Comparison of ENCODE assay signal across 10 cellular contexts in genomic region chr5:167730121-167730520, GRCh38.
A peak's percentile ranks its signal among the peaks of the same experiment; 100 is the strongest.
DNase-seq lines count a peak whose midpoint lies in the region; TF ChIP-seq lines count a peak whose summit lies in the region.
"Had no signal": no experiment of that assay in that cellular context is flagged by ENCODE, and none has a peak within 500 bp of the region (broad histone marks: within the 10 kb centered on the region; RNA-seq: fewer than 3 reads in every experiment).

No MANE protein-coding gene starts in this region.

- H3K4me3 ChIP-seq in skeletal muscle satellite cell (ENCODE audit: low read length), result no peak overlapping the region

- in situ Hi-C loops in SK-MEL-5 (cut with HindIII; ENCODE audit: low pct_unique_long_range_greater_than_20kb, low sequenced_read_pairs), result no loop called here

- POLR2A ChIA-PET in HEK293T (lab: Yijun Ruan, JAX), result no interaction called here

- CTCF ChIA-PET in HEK293T (lab: Yijun Ruan, JAX), result no interaction called here

- peak overlapping the region; percentile 17 for H3K4me2 ChIP-seq in skeletal muscle satellite cell (ENCODE audit: low read length)

- peak; percentile 89 for DNase-seq in GM04504 (ENCODE audit: low read depth)
- peak; percentile 12 for DNase-seq in SK-MEL-5 (ENCODE audit: low read depth, low spot score)
- DNase-seq in fibroblast of peridontal ligament (ENCODE audit: extremely low read depth), result peak; percentile 97
- no peak for DNase-seq in 8988T
- DNase-seq in NCI-H345 treated with DMSO at 0.1 percent for 48 hours (lab: John Stamatoyannopoulos, UW; ENCODE audit: unreplicated experiment), result no peak
- DNase-seq in HEK293T (ENCODE audit: extremely low spot score), result no peak
- DNase-seq: activated T-cell treated with anti-CD3 and anti-CD28 coated beads for 4 hours, DND-41, NCI-H446 had no signal

- H3K27me3 ChIP-seq in skeletal muscle satellite cell (ENCODE audit: control insufficient read depth, insufficient read depth, low read length), result no peaks in the 10 kb centered on the region

- no peaks in the 10 kb centered on the region for H3K36me3 ChIP-seq in skeletal muscle satellite cell (ENCODE audit: insufficient read depth, low read length)

- no peaks in the 10 kb centered on the region for H3K9me3 ChIP-seq in skeletal muscle satellite cell (replicated peaks; ENCODE audit: low read length)

- H3K9ac ChIP-seq in skeletal muscle satellite cell (ENCODE audit: low read depth, low read length), result peak overlapping the region; percentile 50

- H3K4me1 ChIP-seq in skeletal muscle satellite cell (ENCODE audit: control insufficient read depth, insufficient read depth, low read length), result peaks cover 14% of the 10 kb centered on the region

TF ChIP-seq in HEK293T, 16 proteins besides CTCF, POLR2A, EP300 and RAD21:
- TF ChIP-seq FOXA1 (IDR thresholded peaks at IDR 0.05) (no peak), FOXM1 (IDR thresholded peaks at IDR 0.05; ENCODE audit: borderline replicate concordance) (no peak), ELF4 (IDR thresholded peaks at IDR 0.05) (no peak), ZNF384 (IDR thresholded peaks at IDR 0.05) (no peak), CTBP1 (IDR thresholded peaks at IDR 0.05; ENCODE audit: borderline replicate concordance) (no peak), SUZ12 (IDR thresholded peaks at IDR 0.05) (no peak), TARDBP (IDR thresholded peaks at IDR 0.05) (no peak), HDGF (IDR thresholded peaks at IDR 0.05; ENCODE audit: borderline replicate concordance) (no peak), SP1 (IDR thresholded peaks at IDR 0.05) (no peak), L3MBTL2 (conservative IDR thresholded peaks at IDR 0.05) (no peak), LEF1 (IDR thresholded peaks at IDR 0.05; ENCODE audit: borderline replicate concordance) (no peak), BHLHE40 (IDR thresholded peaks at IDR 0.05; ENCODE audit: borderline replicate concordance) (no peak), NFRKB (IDR thresholded peaks at IDR 0.05) (no peak), ARNT (IDR thresholded peaks at IDR 0.05) (no peak), PKNOX1 (IDR thresholded peaks at IDR 0.05) (no peak), FOXK2 (IDR thresholded peaks at IDR 0.05) (no peak)

Comparison
In these comparisons a context has a peak if more than half of its experiments do, and no peak if none do; other contexts are left out.
1. DNase-seq: peak in GM04504 (single experiment), SK-MEL-5 (single experiment) and fibroblast of peridontal ligament (single experiment); none in 8988T (single experiment), NCI-H345 treated with DMSO at 0.1 percent for 48 hours (single experiment) and HEK293T (single experiment).